9 cellular contexts compared by ENCODE assay signal in genomic region chr19:28737021-28737525, GRCh38.
A peak's percentile ranks its signal among the peaks of the same experiment; 100 is the strongest.
DNase-seq lines count a peak whose midpoint lies in the region; ATAC-seq, FAIRE-seq and TF ChIP-seq lines count a peak whose summit lies in the region.
"Had no signal": no experiment of that assay in that cellular context is flagged by ENCODE, and none has a peak within 500 bp of the region (broad histone marks: within the 10 kb centered on the region; RNA-seq: fewer than 3 reads in every experiment).

No MANE protein-coding gene starts in this region.

- no peak overlapping the region for H3K27ac ChIP-seq in A549
- peak overlapping the region in 1 of 2 donors; percentile 44 for H3K27ac ChIP-seq in breast epithelium
- H3K27ac ChIP-seq in thoracic aorta: no peak overlapping the region

- POLR2A ChIA-PET in A549 (lab: Yijun Ruan, JAX): no interaction called here

- peak in 1 of 2 experiments; percentile 63; a peak in 3 of 6 replicates for ATAC-seq in A549
- no peak for ATAC-seq in thoracic aorta (ENCODE audit: insufficient number of reproducible peaks, low FRiP score, low read depth)
- no peak for ATAC-seq in HG03378 (IDR thresholded peaks at IDR 0.05; ENCODE audit: unreplicated experiment)
- ATAC-seq: HCT116 had no signal

- H3K4me1 ChIP-seq in A549: no peaks in the 10 kb centered on the region
- H3K4me1 ChIP-seq in breast epithelium: no peaks in the 10 kb centered on the region
- peaks cover 0 to 9% of the 10 kb centered on the region in 2 donors for H3K4me1 ChIP-seq in thoracic aorta (ENCODE audit: control insufficient read depth in 1 of 2, low read depth in 2 of 2)

- CTCF ChIA-PET in A549 (lab: Yijun Ruan, JAX): interaction anchor here (0.9 to 1.5 kb wide), 7 partner anchors 10 to 861 kb away, joined by 3 to 5 read pairs (median 4); no protein-coding TSS in a partner anchor

- H3K4me3 ChIP-seq in A549 (no peak overlapping the region), breast epithelium (peak overlapping the region in 2 of 3 donors; percentile 3 to 44), thoracic aorta (no peak overlapping the region)

- peak; percentile 53 to 59 for TF ChIP-seq RAD21 in A549 (conservative IDR thresholded peaks at IDR 0.05 in 1 of 2, IDR thresholded peaks at IDR 0.05 in 1 of 2)

- intact Hi-C loops in breast epithelium (cut with DNase I; ENCODE audit: low total_unique reads): no loop called here

- no peaks in the 10 kb centered on the region for H3K36me3 ChIP-seq in breast epithelium
- H3K36me3 ChIP-seq in thoracic aorta: no peaks in the 10 kb centered on the region

- H3K27me3 ChIP-seq in breast epithelium (no peaks in the 10 kb centered on the region), thoracic aorta (replicated peaks; ENCODE audit: insufficient read depth) (no peaks in the 10 kb centered on the region)

- no peak for TF ChIP-seq EP300 in A549 (IDR thresholded peaks at IDR 0.05)

- TF ChIP-seq CTCF in A549 (IDR thresholded peaks at IDR 0.05): peak; percentile 48
- TF ChIP-seq CTCF in breast epithelium (IDR thresholded peaks at IDR 0.05): peak in 2 of 3 donors; percentile 29 to 30
- peak; percentile 15 for TF ChIP-seq CTCF in thoracic aorta (IDR thresholded peaks at IDR 0.05)

- H3K9me3 ChIP-seq in A549: 0 out of 3 replicates have a peak, but pooled peaks cover 5% of the 10 kb centered on the region
- no peaks in the 10 kb centered on the region for H3K9me3 ChIP-seq in breast epithelium
- no peaks in the 10 kb centered on the region for H3K9me3 ChIP-seq in thoracic aorta

- FAIRE-seq in A549 (lab: Jason Lieb, UNC): peak; percentile 13

- DNase-seq in A549 (ENCODE audit: low read depth in 1 of 2, low spot score in 1 of 2): peak in 1 of 2 experiments; percentile 35
- peak; percentile 28 for DNase-seq in GM04504 (ENCODE audit: low read depth)
- peak; percentile 41 for DNase-seq in NCI-H2196 (lab: John Stamatoyannopoulos, UW; ENCODE audit: unreplicated experiment)
- no peak for DNase-seq in breast epithelium (ENCODE audit: low spot score in 2 of 2)
- DNase-seq in kidney glomerular epithelial cell (lab: John Stamatoyannopoulos, UW): peak; percentile 53
- DNase-seq in thoracic aorta (ENCODE audit: low spot score): no peak
- DNase-seq in H4 (ENCODE audit: low spot score): no peak

- 4% methylated on average over 3 of the region's 3 CpGs for WGBS in A549 (ENCODE audit: missing lambda C conversion rate)

- peak overlapping the region; percentile 25; the same call in 2 of the 3 replicates for H3K4me2 ChIP-seq in A549

- TF ChIP-seq POLR2A in A549 (IDR thresholded peaks at IDR 0.05; ENCODE audit: low read length) (no peak), breast epithelium (IDR thresholded peaks at IDR 0.05) (no peak)

TF ChIP-seq in A549, 52 proteins besides CTCF, POLR2A, EP300 and RAD21:
- TF ChIP-seq RCOR1 (IDR thresholded peaks at IDR 0.05; ENCODE audit: low read depth, low read length): no peak
- TF ChIP-seq CBX8 (IDR thresholded peaks at IDR 0.05): no peak
- TF ChIP-seq E2F6 (IDR thresholded peaks at IDR 0.05; ENCODE audit: borderline replicate concordance, low read depth): no peak
- TF ChIP-seq MAZ (IDR thresholded peaks at IDR 0.05; ENCODE audit: borderline replicate concordance, low read depth, low read length): no peak
- TF ChIP-seq SMC3 (IDR thresholded peaks at IDR 0.05): peak; percentile 55
- no peak for TF ChIP-seq EHMT2 (IDR thresholded peaks at IDR 0.05; ENCODE audit: low read depth)
TF ChIP-seq in A549: peak in this region for 1.

Comparison
In these comparisons a context has a peak if more than half of its experiments do, and no peak if none do; other contexts are left out.
1. DNase-seq: peak in GM04504 (single experiment), NCI-H2196 (single experiment) and kidney glomerular epithelial cell (single experiment); none in breast epithelium (0 of 2), thoracic aorta (single experiment) and H4 (single experiment).
2. H3K4me3 ChIP-seq: peak in breast epithelium (2 of 3); none in A549 (single experiment) and thoracic aorta (single experiment).
3. Peak in every context shown above with its lines, with median percentiles within 50 percentile points of each other: CTCF ChIP-seq.